13 cellular contexts compared by ENCODE assay signal in genomic region chr12:93050026-93050747, GRCh38.
A peak's percentile ranks its signal among the peaks of the same experiment; 100 is the strongest.
DNase-seq lines count a peak whose midpoint lies in the region; ATAC-seq and TF ChIP-seq lines count a peak whose summit lies in the region.
"Had no signal": no experiment of that assay in that cellular context is flagged by ENCODE, and none has a peak within 500 bp of the region (broad histone marks: within the 10 kb centered on the region; RNA-seq: fewer than 3 reads in every experiment).

No MANE protein-coding gene starts in this region.

- intact Hi-C loops in left ventricle myocardium superior (cut with micrococcal nuclease): no loop called here
- intact Hi-C loops in CD8-positive, alpha-beta T cell (cut with DNase I, micrococcal nuclease): no loop called here
- intact Hi-C loops in esophagus muscularis mucosa (cut with DNase I): no loop called here

- H3K4me3 ChIP-seq in CD8-positive, alpha-beta T cell (ENCODE audit: low read depth, low read length): no peak overlapping the region
- H3K4me3 ChIP-seq in esophagus muscularis mucosa (no peak overlapping the region), BE2C (ENCODE audit: low read depth, low read length) (no peak overlapping the region)

- TF ChIP-seq POLR2A in esophagus muscularis mucosa (IDR thresholded peaks at IDR 0.05; ENCODE audit: low read depth): no peak

- H3K27me3 ChIP-seq in CD8-positive, alpha-beta T cell (ENCODE audit: insufficient read depth, low read length): no peaks in the 10 kb centered on the region
- no peaks in the 10 kb centered on the region for H3K27me3 ChIP-seq in esophagus muscularis mucosa
- no peaks in the 10 kb centered on the region for H3K27me3 ChIP-seq in BE2C

- CTCF ChIA-PET in HEK293T (lab: Yijun Ruan, JAX): no interaction called here
- CTCF ChIA-PET in CD8-positive, alpha-beta T cell (lab: Charles Lee): no interaction called here

- no peaks in the 10 kb centered on the region for H3K9me3 Mint-ChIP-seq in CD8-positive, alpha-beta T cell

- H3K4me1 ChIP-seq in CD8-positive, alpha-beta T cell (ENCODE audit: insufficient read depth, low read length): no peaks in the 10 kb centered on the region
- H3K4me1 ChIP-seq in esophagus muscularis mucosa: peaks cover 4 to 16% (median 9%) of the 10 kb centered on the region in 4 donors
- no peaks in the 10 kb centered on the region for H3K4me1 ChIP-seq in BE2C

- POLR2A ChIA-PET in HEK293T (lab: Yijun Ruan, JAX): no interaction called here
- POLR2A ChIA-PET in CD8-positive, alpha-beta T cell (lab: Charles Lee): interaction anchor here (0.6 kb wide), 1 partner anchor 83 kb away, joined by 3 read pairs; no protein-coding TSS in a partner anchor

- no peaks in the 10 kb centered on the region for H3K9me3 ChIP-seq in CD8-positive, alpha-beta T cell (ENCODE audit: low read length)
- H3K9me3 ChIP-seq in esophagus muscularis mucosa: no peaks in the 10 kb centered on the region
- H3K9me3 ChIP-seq in BE2C: no peaks in the 10 kb centered on the region

- H3K4me1 Mint-ChIP-seq in CD8-positive, alpha-beta T cell (ENCODE audit: low read depth): peaks cover 6% of the 10 kb centered on the region

- no peaks in the 10 kb centered on the region for H3K36me3 Mint-ChIP-seq in CD8-positive, alpha-beta T cell

- no peak overlapping the region for H3K4me3 Mint-ChIP-seq in CD8-positive, alpha-beta T cell

- WGBS in esophagus muscularis mucosa: 65% methylated on average over 3 of the region's 3 CpGs

- TF ChIP-seq EP300 in esophagus muscularis mucosa (IDR thresholded peaks at IDR 0.05): no peak

- no peaks in the 10 kb centered on the region for H3K36me3 ChIP-seq in CD8-positive, alpha-beta T cell (ENCODE audit: insufficient read depth, low read length)
- H3K36me3 ChIP-seq in esophagus muscularis mucosa (no peaks in the 10 kb centered on the region), BE2C (no peaks in the 10 kb centered on the region)

- H3K27ac ChIP-seq in CD8-positive, alpha-beta T cell (ENCODE audit: low read depth, low read length): no peak overlapping the region
- H3K27ac ChIP-seq in esophagus muscularis mucosa (replicated peaks in 1 of 4): no peak overlapping the region

- peaks cover 9% of the 10 kb centered on the region for H3K27me3 Mint-ChIP-seq in CD8-positive, alpha-beta T cell (ENCODE audit: low read depth)

- DNase-seq in AG08396 (ENCODE audit: low spot score): peak; percentile 27
- no peak for DNase-seq in HEK293T (ENCODE audit: extremely low spot score)
- peak; percentile 73 for DNase-seq in astrocyte of the hippocampus (ENCODE audit: low read depth, low spot score)
- DNase-seq in left ventricle myocardium superior: no peak
- no peak for DNase-seq in CD8-positive, alpha-beta T cell
- DNase-seq in esophagus muscularis mucosa (ENCODE audit: extremely low spot score): no peak
- no peak for DNase-seq in BE2C
- DNase-seq: activated CD8-positive, alpha-beta memory T cell treated with anti-CD3 and anti-CD28 coated beads, Interleukin-2, amount 50 U/mL, for 48 hours; cortex of kidney; NCI-H226; nucleus accumbens; trophoblast cell had no signal

- H3K27ac Mint-ChIP-seq in CD8-positive, alpha-beta T cell: no peak overlapping the region

- TF ChIP-seq CTCF in CD8-positive, alpha-beta T cell (IDR thresholded peaks at IDR 0.05): no peak
- TF ChIP-seq CTCF in esophagus muscularis mucosa (IDR thresholded peaks at IDR 0.05) (no peak), BE2C (IDR thresholded peaks at IDR 0.05; ENCODE audit: low read depth, low read length) (no peak)

- ATAC-seq in left ventricle myocardium superior (peak; percentile 95), GM21423 (IDR thresholded peaks at IDR 0.05; ENCODE audit: unreplicated experiment) (no peak)
- no peak for ATAC-seq in CD8-positive, alpha-beta T cell

TF ChIP-seq in HEK293T, 16 proteins besides CTCF, POLR2A, EP300 and RAD21:
- TF ChIP-seq ARNT (IDR thresholded peaks at IDR 0.05) (no peak), L3MBTL2 (conservative IDR thresholded peaks at IDR 0.05) (peak; percentile 35; the same call in 1 of the 2 replicates), PKNOX1 (IDR thresholded peaks at IDR 0.05) (peak; percentile 62), FOXA1 (IDR thresholded peaks at IDR 0.05) (no peak)
TF ChIP-seq in HEK293T: peak in this region for 2.

Comparison
In these comparisons a context has a peak if more than half of its experiments do, and no peak if none do; other contexts are left out.
1. DNase-seq: peak in AG08396 (single experiment) and astrocyte of the hippocampus (single experiment); none in HEK293T (single experiment), left ventricle myocardium superior (single experiment), CD8-positive, alpha-beta T cell (0 of 7), esophagus muscularis mucosa (single experiment) and BE2C (single experiment).